ENCODE assay signal across 24 cellular contexts in genomic region chr12:9763025-9763424, GRCh38. TPM values are rescaled to one million over a fixed set of nuclear protein-coding genes. Genes with fewer than 3 reads are reported as not detected.
DNase-seq lines count a peak whose midpoint lies in the region; ATAC-seq, FAIRE-seq and TF ChIP-seq lines count a peak whose summit lies in the region.
"Had no signal": no experiment of that assay in that cellular context is flagged by ENCODE, and none has a peak within 500 bp of the region (broad histone marks: within the 10 kb centered on the region; RNA-seq: fewer than 3 reads in every experiment).

No MANE protein-coding gene starts in this region.

- H3K27me3 Mint-ChIP-seq in CD4-positive, CD25-positive, alpha-beta regulatory T cell = no peaks in the 10 kb centered on the region
- H3K27me3 Mint-ChIP-seq in T-helper 17 cell (no peaks in the 10 kb centered on the region), memory B cell (no peaks in the 10 kb centered on the region)
- H3K27me3 Mint-ChIP-seq: activated B cell treated with CpG ODN at 0.5 μM for 24 hours; naive thymus-derived CD8-positive, alpha-beta T cell; T-cell had no signal

- H3K27me3 ChIP-seq in CD4-positive, CD25-positive, alpha-beta regulatory T cell (ENCODE audit: control insufficient read depth, insufficient read depth, low read length) = no peaks in the 10 kb centered on the region
- H3K27me3 ChIP-seq in esophagus squamous epithelium = no peaks in the 10 kb centered on the region
- H3K27me3 ChIP-seq: body of pancreas, suprapubic skin had no signal

- H3K4me3 ChIP-seq in CD4-positive, CD25-positive, alpha-beta regulatory T cell (ENCODE audit: low read depth, low read length) = peak overlapping the region; percentile 100
- no peak overlapping the region for H3K4me3 ChIP-seq in esophagus squamous epithelium
- H3K4me3 ChIP-seq: body of pancreas, suprapubic skin had no signal

- WGBS in esophagus squamous epithelium, 2 donors = 58 to 74% methylated on average over 2 of the region's 2 CpGs

- intact Hi-C loops in esophagus squamous epithelium (cut with DNase I) = no loop called here

- no peak for TF ChIP-seq CTCF in esophagus squamous epithelium (IDR thresholded peaks at IDR 0.05)

- peak overlapping the region; percentile 97 for H3K27ac ChIP-seq in CD4-positive, CD25-positive, alpha-beta regulatory T cell (ENCODE audit: insufficient read depth, low read length, poor library complexity, severe bottlenecking)
- no peak overlapping the region for H3K27ac ChIP-seq in esophagus squamous epithelium
- H3K27ac ChIP-seq: suprapubic skin had no signal

- no peaks in the 10 kb centered on the region for H3K9me3 ChIP-seq in CD4-positive, CD25-positive, alpha-beta regulatory T cell (ENCODE audit: control insufficient read depth in 2 of 2, low read length in 2 of 2)
- H3K9me3 ChIP-seq in T-helper 17 cell (ENCODE audit: control insufficient read depth, low read length, poor library complexity, severe bottlenecking) (no peaks in the 10 kb centered on the region), esophagus squamous epithelium (no peaks in the 10 kb centered on the region)
- H3K9me3 ChIP-seq: BE2C, body of pancreas, suprapubic skin had no signal

- no peak for DNase-seq in CD4-positive, CD25-positive, alpha-beta regulatory T cell
- DNase-seq in GM12892 (ENCODE audit: insufficient read length) (no peak), T-helper 17 cell (no peak), memory B cell (ENCODE audit: low spot score in 2 of 2) (no peak), esophagus squamous epithelium (lab: John Stamatoyannopoulos, UW) (no peak)
- DNase-seq: activated B cell treated with CpG ODN at 0.5 μM for 24 hours; activated CD8-positive, alpha-beta memory T cell treated with anti-CD3 and anti-CD28 coated beads for 24 hours; activated effector memory CD4-positive, alpha-beta T cell treated with anti-CD3 and anti-CD28 coated beads, Interleukin-2, amount 50 U/mL, for 16 hours; BE2C; body of pancreas; cortex of kidney; foreskin melanocyte; hypothalamus; kidney; NCI-H1930; NCI-H446; stimulated activated CD4-positive, alpha-beta T cell treated with anti-CD3 and anti-CD28 coated beads, Interleukin-4, amount 100 ng/mL, for 1 hour; T-cell had no signal

- peaks cover 49% of the 10 kb centered on the region for H3K4me1 ChIP-seq in CD4-positive, CD25-positive, alpha-beta regulatory T cell (ENCODE audit: control insufficient read depth, insufficient read depth, low read length, poor library complexity, severe bottlenecking)
- no peaks in the 10 kb centered on the region for H3K4me1 ChIP-seq in esophagus squamous epithelium
- H3K4me1 ChIP-seq: BE2C, suprapubic skin had no signal

- H3K36me3 ChIP-seq in CD4-positive, CD25-positive, alpha-beta regulatory T cell (ENCODE audit: control insufficient read depth, insufficient read depth, low read length) = no peaks in the 10 kb centered on the region
- no peaks in the 10 kb centered on the region for H3K36me3 ChIP-seq in esophagus squamous epithelium
- H3K36me3 ChIP-seq: BE2C, suprapubic skin had no signal

- peaks cover 13 to 53% (median 42%) of the 10 kb centered on the region in 4 donors for H3K4me1 Mint-ChIP-seq in CD4-positive, CD25-positive, alpha-beta regulatory T cell
- peaks cover 47% of the 10 kb centered on the region for H3K4me1 Mint-ChIP-seq in T-helper 17 cell
- H3K4me1 Mint-ChIP-seq in memory B cell = peaks cover 37% of the 10 kb centered on the region

- no peak for ATAC-seq in CD4-positive, CD25-positive, alpha-beta regulatory T cell (ENCODE audit: low read depth in 2 of 2)
- ATAC-seq in T-helper 17 cell (no peak), memory B cell (ENCODE audit: low read depth) (peak; percentile 4), GM21723 (IDR thresholded peaks at IDR 0.05; ENCODE audit: unreplicated experiment) (no peak), HG03280 (IDR thresholded peaks at IDR 0.05; ENCODE audit: unreplicated experiment) (no peak)
- ATAC-seq: body of pancreas; naive thymus-derived CD8-positive, alpha-beta T cell; T-cell had no signal

- H3K4me3 Mint-ChIP-seq in CD4-positive, CD25-positive, alpha-beta regulatory T cell = no peak overlapping the region
- H3K4me3 Mint-ChIP-seq in T-helper 17 cell = no peak overlapping the region
- H3K4me3 Mint-ChIP-seq in memory B cell = no peak overlapping the region
- H3K4me3 Mint-ChIP-seq: activated B cell treated with CpG ODN at 0.5 μM for 24 hours had no signal

- no peaks in the 10 kb centered on the region for H3K36me3 Mint-ChIP-seq in CD4-positive, CD25-positive, alpha-beta regulatory T cell
- peaks cover 8% of the 10 kb centered on the region for H3K36me3 Mint-ChIP-seq in T-helper 17 cell (ENCODE audit: low read depth)
- peaks cover 3% of the 10 kb centered on the region for H3K36me3 Mint-ChIP-seq in memory B cell

- peak; percentile 42 for FAIRE-seq in GM12892 (lab: Jason Lieb, UNC)
- FAIRE-seq: kidney had no signal

- peak overlapping the region in 1 of 3 donors; percentile 91 for H3K27ac Mint-ChIP-seq in CD4-positive, CD25-positive, alpha-beta regulatory T cell
- H3K27ac Mint-ChIP-seq in T-helper 17 cell (peak overlapping the region; percentile 99), memory B cell (no peak overlapping the region)

- TF ChIP-seq POLR2A in GM12892 (IDR thresholded peaks at IDR 0.05; ENCODE audit: low read depth, low read length) (no peak), esophagus squamous epithelium (IDR thresholded peaks at IDR 0.05) (no peak)

- H3K9me3 Mint-ChIP-seq in CD4-positive, CD25-positive, alpha-beta regulatory T cell = peaks cover 0 to 2% (median 0%) of the 10 kb centered on the region in 7 donors
- H3K9me3 Mint-ChIP-seq in memory B cell = no peaks in the 10 kb centered on the region
- H3K9me3 Mint-ChIP-seq: activated B cell treated with CpG ODN at 0.5 μM for 24 hours; naive thymus-derived CD8-positive, alpha-beta T cell had no signal

RNA-seq across cellular contexts. Expression of gene CD69, which starts 2.3 kb away (rescaled TPM):
- total RNA-seq in CD4-positive, CD25-positive, alpha-beta regulatory T cell = 1,130 TPM
- polyA plus RNA-seq in CD4-positive, CD25-positive, alpha-beta regulatory T cell = 100 to 1,000 TPM; 189 to 259 (median 222) TPM
- polyA plus RNA-seq in GM12892 (2012; ENCODE audit: missing spikeins) = 59.9 TPM
- 1,000 to 10,000 TPM; 1,001 to 1,104 TPM for total RNA-seq in T-helper 17 cell
- total RNA-seq in esophagus squamous epithelium = 1 to 10 TPM in 3 of 4 donors, under 1 TPM in 1; 0.99 to 6.7 (median 2.7) TPM
- total RNA-seq: LHCN-M2 had no signal

RNA-seq across cellular contexts. Expression of gene CLECL1, which starts 30.1 kb away (rescaled TPM):
- total RNA-seq in CD4-positive, CD25-positive, alpha-beta regulatory T cell = 0.84 TPM
- not detected for polyA plus RNA-seq in CD4-positive, CD25-positive, alpha-beta regulatory T cell
- 87.5 TPM for polyA plus RNA-seq in GM12892 (2012; ENCODE audit: missing spikeins)
- total RNA-seq in T-helper 17 cell = 1 to 10 TPM; 1.5 TPM
- total RNA-seq in esophagus squamous epithelium = 1 to 10 TPM in 1 of 4 donors, not detected in 3; 1.1 TPM
- total RNA-seq: body of pancreas, LHCN-M2, skeletal muscle tissue, suprapubic skin had no signal

Comparison
In these comparisons a context has a peak if more than half of its experiments do, and no peak if none do; other contexts are left out.
1. RNA of gene CD69, which starts 2.3 kb away (total RNA-seq): 1,130 TPM in CD4-positive, CD25-positive, alpha-beta regulatory T cell (single experiment) and 1,001 to 1,104 TPM in T-helper 17 cell; 0.99 to 6.7 TPM in esophagus squamous epithelium; every median in the first group is over 100 times any median in the second.